9 cellular contexts compared by ENCODE assay signal in the genomic region with DNA sequence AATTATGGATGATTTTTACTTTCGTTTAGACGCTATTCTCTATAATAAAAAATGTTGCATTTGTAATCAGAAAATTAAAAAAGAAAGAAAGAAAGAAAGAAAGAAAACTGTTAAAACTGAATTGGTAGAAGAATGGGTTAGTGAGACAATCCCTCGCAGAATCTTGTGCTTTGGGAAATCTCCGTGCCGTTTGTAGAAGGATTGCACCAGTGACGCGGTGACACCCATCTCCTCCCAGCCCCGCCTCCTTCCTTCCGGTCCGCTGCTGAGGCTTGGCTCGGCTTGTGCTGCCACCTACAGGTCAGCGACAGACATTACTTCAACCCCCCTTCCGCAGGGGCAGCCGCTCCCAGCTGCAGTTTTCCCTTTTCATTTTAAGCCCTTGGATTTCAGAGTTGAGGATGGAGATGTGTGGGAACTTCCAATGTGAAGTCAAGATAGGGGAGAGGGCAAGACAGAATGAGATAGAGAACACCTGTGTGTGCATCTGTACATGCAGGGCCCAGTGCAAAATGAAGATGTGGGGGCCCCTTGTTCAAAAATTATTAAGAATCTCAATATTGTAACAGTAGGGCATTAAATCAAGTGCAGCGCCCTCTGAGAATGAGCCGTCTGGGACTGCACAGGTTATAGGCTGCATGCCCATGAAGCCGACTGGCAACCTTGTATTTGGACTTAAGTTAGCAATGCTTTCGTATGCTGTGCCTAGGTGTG. TPM values are rescaled to one million over a fixed set of nuclear protein-coding genes. Genes with fewer than 3 reads are reported as not detected.
DNase-seq lines count a peak whose midpoint lies in the region; ATAC-seq, FAIRE-seq and TF ChIP-seq lines count a peak whose summit lies in the region.
"Had no signal": no experiment of that assay in that cellular context is flagged by ENCODE, and none has a peak within 500 bp of the region (broad histone marks: within the 10 kb centered on the region; RNA-seq: fewer than 3 reads in every experiment).

No MANE protein-coding gene starts in this region.

- H3K27ac Mint-ChIP-seq in activated naive CD4-positive, alpha-beta T cell treated with anti-CD3 and anti-CD28 coated beads, Interleukin-2, amount 50 U/mL, for 24 hours: peak overlapping the region; percentile 25

- TF ChIP-seq POLR2A in thyroid gland (IDR thresholded peaks at IDR 0.05): peak in 1 of 2 donors; percentile 29

- peak overlapping the region; percentile 45 to 61 for H3K4me3 ChIP-seq in SK-N-SH (ENCODE audit: low read depth in 2 of 2, low read length in 1 of 2)
- peak overlapping the region in 3 of 4 donors; percentile 0 to 43 (median 33) for H3K4me3 ChIP-seq in pancreas
- peak overlapping the region in 1 of 3 donors; percentile 2 for H3K4me3 ChIP-seq in thyroid gland (replicated peaks in 1 of 3)

- peak; percentile 94 for TF ChIP-seq RAD21 in SK-N-SH (IDR thresholded peaks at IDR 0.05; ENCODE audit: low read length)

- DNase-seq in COLO668 (lab: John Stamatoyannopoulos, UW; ENCODE audit: unreplicated experiment) (peak; percentile 85), GOT3 (lab: John Stamatoyannopoulos, UW) (peak; percentile 55), NCI-H1092 (lab: John Stamatoyannopoulos, UW) (peak; percentile 78), SK-N-SH (peak; percentile 96), Right ventricle myocardium inferior (ENCODE audit: missing footprints) (peak; percentile 96), pancreas (peak; percentile 84 to 95 (median 90)), thyroid gland (peak; percentile 89 to 91)

- H3K9me3 Mint-ChIP-seq in activated naive CD4-positive, alpha-beta T cell treated with anti-CD3 and anti-CD28 coated beads, Interleukin-2, amount 50 U/mL, for 24 hours: no peaks in the 10 kb centered on the region

- no peaks in the 10 kb centered on the region for H3K9me2 ChIP-seq in SK-N-SH

- no peaks in the 10 kb centered on the region; a peak in 1 of 4 replicates for H3K4me1 ChIP-seq in SK-N-SH (ENCODE audit: control insufficient read depth in 1 of 2, insufficient read depth in 2 of 2, low read depth in 1 of 2, low read length in 1 of 2)
- H3K4me1 ChIP-seq in pancreas: peaks cover 0 to 5% (median 0%) of the 10 kb centered on the region in 3 donors
- H3K4me1 ChIP-seq in thyroid gland: peaks cover 0 to 7% of the 10 kb centered on the region in 2 donors

- WGBS in SK-N-SH (ENCODE audit: low lambda C conversion rate): 10% methylated on average over 17 of the region's 18 CpGs
- WGBS in pancreas, 2 donors: 9 to 13% methylated on average over 18 of the region's 18 CpGs
- 14 to 17% methylated on average over 18 of the region's 18 CpGs for WGBS in thyroid gland, 2 donors

- CTCF ChIA-PET in SK-N-SH (lab: Yijun Ruan, JAX): interaction anchor here (0.6 to 6.1 kb wide), 63 partner anchors 9 to 461 kb away, joined by 3 to 57 read pairs (median 4); a partner anchor contains a TSS

- H3K4me2 ChIP-seq in SK-N-SH: peak overlapping the region; percentile 81

- no peaks in the 10 kb centered on the region for H3K79me2 ChIP-seq in SK-N-SH (ENCODE audit: insufficient read depth)

- POLR2A ChIA-PET in SK-N-SH (lab: Yijun Ruan, JAX): no interaction called here

- peak overlapping the region; percentile 98 for H2AFZ ChIP-seq in SK-N-SH (ENCODE audit: low read depth)

- no peaks in the 10 kb centered on the region for H3K36me3 ChIP-seq in SK-N-SH (replicated peaks in 1 of 2; ENCODE audit: control insufficient read depth in 1 of 2, insufficient read depth in 2 of 2, low read length in 1 of 2)
- H3K36me3 ChIP-seq in pancreas: no peaks in the 10 kb centered on the region
- H3K36me3 ChIP-seq in thyroid gland: no peaks in the 10 kb centered on the region

- intact Hi-C loops in Right ventricle myocardium inferior (cut with DNase I) (loop anchor here (5.0 kb wide), 3 partner anchors 106 to 201 kb away; a partner anchor contains a TSS), pancreas (cut with DNase I) (no loop called here), thyroid gland (cut with DNase I) (loop anchor here (5.0 kb wide), 2 partner anchors 121 to 196 kb away; no protein-coding TSS in a partner anchor)

- H3K4me1 Mint-ChIP-seq in activated naive CD4-positive, alpha-beta T cell treated with anti-CD3 and anti-CD28 coated beads, Interleukin-2, amount 50 U/mL, for 24 hours: peaks cover 10% of the 10 kb centered on the region

- H3K27ac ChIP-seq in SK-N-SH (ENCODE audit: low read depth in 2 of 2, low read length in 1 of 2) (no peak overlapping the region), pancreas (peak overlapping the region in 1 of 4 donors; percentile 39), thyroid gland (no peak overlapping the region)
- H3K27ac ChIP-seq: epithelial cell of prostate had no signal

- H3K9me3 ChIP-seq in SK-N-SH (no peaks in the 10 kb centered on the region), pancreas (no peaks in the 10 kb centered on the region), thyroid gland (no peaks in the 10 kb centered on the region)

- FAIRE-seq in pancreas (lab: Jason Lieb, UNC): peak; percentile 96

- no peaks in the 10 kb centered on the region for H3K36me3 Mint-ChIP-seq in activated naive CD4-positive, alpha-beta T cell treated with anti-CD3 and anti-CD28 coated beads, Interleukin-2, amount 50 U/mL, for 24 hours

- H3F3A ChIP-seq in SK-N-SH (replicated peaks; ENCODE audit: insufficient read depth): no peaks in the 10 kb centered on the region

- H4K20me1 ChIP-seq in SK-N-SH (ENCODE audit: insufficient read depth): no peaks in the 10 kb centered on the region

- peak overlapping the region; percentile 91 for H3K4me3 Mint-ChIP-seq in activated naive CD4-positive, alpha-beta T cell treated with anti-CD3 and anti-CD28 coated beads, Interleukin-2, amount 50 U/mL, for 24 hours

- H3K9ac ChIP-seq in SK-N-SH: peak overlapping the region; percentile 23; the same call in 1 of the 2 replicates

- TF ChIP-seq CTCF in SK-N-SH (IDR thresholded peaks at IDR 0.05): peak; percentile 91
- peak; percentile 80 to 95 (median 93) for TF ChIP-seq CTCF in pancreas (IDR thresholded peaks at IDR 0.05)
- TF ChIP-seq CTCF in thyroid gland (IDR thresholded peaks at IDR 0.05): peak; percentile 68 to 93 (median 88)

- ATAC-seq in Right ventricle myocardium inferior: peak; percentile 95
- peak; percentile 96 to 100 (median 99) for ATAC-seq in pancreas

- H3K27me3 Mint-ChIP-seq in activated naive CD4-positive, alpha-beta T cell treated with anti-CD3 and anti-CD28 coated beads, Interleukin-2, amount 50 U/mL, for 24 hours: peaks cover 2% of the 10 kb centered on the region

- H3K27me3 ChIP-seq in SK-N-SH (ENCODE audit: insufficient read depth) (no peaks in the 10 kb centered on the region; the same call in 1 of the 2 replicates), pancreas (no peaks in the 10 kb centered on the region), thyroid gland (no peaks in the 10 kb centered on the region)

- no peak for TF ChIP-seq EP300 in SK-N-SH (IDR thresholded peaks at IDR 0.05; ENCODE audit: borderline replicate concordance in 1 of 2, low read depth in 1 of 2, low read length in 1 of 2)

TF ChIP-seq in SK-N-SH, 30 proteins besides CTCF, POLR2A, EP300 and RAD21 (continues in another document):
- peak; percentile 51 for TF ChIP-seq ELF1 (IDR thresholded peaks at IDR 0.05)
- no peak for TF ChIP-seq EZH2phosphoT487 (IDR thresholded peaks at IDR 0.05; ENCODE audit: borderline replicate concordance, low read depth)
- no peak for TF ChIP-seq NRF1 (IDR thresholded peaks at IDR 0.05; ENCODE audit: low read depth, low read length)
- TF ChIP-seq, protein P1, sequence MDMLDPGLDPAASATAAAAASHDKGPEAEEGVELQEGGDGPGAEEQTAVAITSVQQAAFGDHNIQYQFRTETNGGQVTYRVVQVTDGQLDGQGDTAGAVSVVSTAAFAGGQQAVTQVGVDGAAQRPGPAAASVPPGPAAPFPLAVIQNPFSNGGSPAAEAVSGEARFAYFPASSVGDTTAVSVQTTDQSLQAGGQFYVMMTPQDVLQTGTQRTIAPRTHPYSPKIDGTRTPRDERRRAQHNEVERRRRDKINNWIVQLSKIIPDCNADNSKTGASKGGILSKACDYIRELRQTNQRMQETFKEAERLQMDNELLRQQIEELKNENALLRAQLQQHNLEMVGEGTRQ (IDR thresholded peaks at IDR 0.05; ENCODE audit: borderline replicate concordance, low read depth, low read length): no peak
- TF ChIP-seq, protein P2, sequence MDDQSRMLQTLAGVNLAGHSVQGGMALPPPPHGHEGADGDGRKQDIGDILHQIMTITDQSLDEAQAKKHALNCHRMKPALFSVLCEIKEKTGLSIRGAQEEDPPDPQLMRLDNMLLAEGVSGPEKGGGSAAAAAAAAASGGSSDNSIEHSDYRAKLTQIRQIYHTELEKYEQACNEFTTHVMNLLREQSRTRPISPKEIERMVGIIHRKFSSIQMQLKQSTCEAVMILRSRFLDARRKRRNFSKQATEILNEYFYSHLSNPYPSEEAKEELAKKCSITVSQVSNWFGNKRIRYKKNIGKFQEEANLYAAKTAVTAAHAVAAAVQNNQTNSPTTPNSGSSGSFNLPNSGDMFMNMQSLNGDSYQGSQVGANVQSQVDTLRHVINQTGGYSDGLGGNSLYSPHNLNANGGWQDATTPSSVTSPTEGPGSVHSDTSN (IDR thresholded peaks at IDR 0.05): peak; percentile 36; the same call in 1 of the 2 replicates
- TF ChIP-seq, protein P3, sequence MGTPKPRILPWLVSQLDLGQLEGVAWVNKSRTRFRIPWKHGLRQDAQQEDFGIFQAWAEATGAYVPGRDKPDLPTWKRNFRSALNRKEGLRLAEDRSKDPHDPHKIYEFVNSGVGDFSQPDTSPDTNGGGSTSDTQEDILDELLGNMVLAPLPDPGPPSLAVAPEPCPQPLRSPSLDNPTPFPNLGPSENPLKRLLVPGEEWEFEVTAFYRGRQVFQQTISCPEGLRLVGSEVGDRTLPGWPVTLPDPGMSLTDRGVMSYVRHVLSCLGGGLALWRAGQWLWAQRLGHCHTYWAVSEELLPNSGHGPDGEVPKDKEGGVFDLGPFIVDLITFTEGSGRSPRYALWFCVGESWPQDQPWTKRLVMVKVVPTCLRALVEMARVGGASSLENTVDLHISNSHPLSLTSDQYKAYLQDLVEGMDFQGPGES (IDR thresholded peaks at IDR 0.05; ENCODE audit: low read depth, low read length): no peak

RNA-seq across cellular contexts. Expression of a gene that starts 41.1 kb away (rescaled TPM):
- polyA plus RNA-seq in SK-N-SH (2012; rRNA removed): 47.6 and 49.4 TPM in 2 replicates
- polyA plus RNA-seq in SK-N-SH (2012; cell fraction: cytosol; rRNA removed): 23.5 and 33.3 TPM in 2 replicates
- 28.9 and 41.6 TPM in 2 replicates for polyA plus RNA-seq in SK-N-SH (2012; cell fraction: nucleus; rRNA removed)
- 54.6 TPM for total RNA-seq in Right ventricle myocardium inferior
- total RNA-seq in pancreas: 10 to 100 TPM; 22.9 to 45.7 (median 35.4) TPM
- 10 to 100 TPM; 51.5 to 52.3 TPM for polyA plus RNA-seq in pancreas
- 10 to 100 TPM; 35.7 to 51.2 (median 37.8) TPM for total RNA-seq in thyroid gland

RNA-seq across cellular contexts. Expression of a gene that starts 41.4 kb away (rescaled TPM):
- polyA plus RNA-seq in SK-N-SH (2012; rRNA removed) (45.0 and 60.4 TPM in 2 replicates), pancreas (100 to 1,000 TPM in 1 of 2 donors, 10 to 100 TPM in 1; 56.1 to 161 TPM)
- 29.7 and 48.7 TPM in 2 replicates for polyA plus RNA-seq in SK-N-SH (2012; cell fraction: cytosol; rRNA removed)
- polyA plus RNA-seq in SK-N-SH (2012; cell fraction: nucleus; rRNA removed): 58.1 and 89.1 TPM in 2 replicates
- total RNA-seq in Right ventricle myocardium inferior (58.4 TPM), pancreas (10 to 100 TPM; 46.4 to 77.2 (median 50.9) TPM), thyroid gland (100 to 1,000 TPM in 1 of 4 donors, 10 to 100 TPM in 3; 67.7 to 102 (median 93.6) TPM)

Comparison
In these comparisons a context has a peak if more than half of its experiments do, and no peak if none do; other contexts are left out.
1. intact Hi-C loops: an anchor here in Right ventricle myocardium inferior (5.0 kb wide) and thyroid gland (5.0 kb wide); none called in pancreas.